ENCODE assay signal across 19 cellular contexts in the genomic region with DNA sequence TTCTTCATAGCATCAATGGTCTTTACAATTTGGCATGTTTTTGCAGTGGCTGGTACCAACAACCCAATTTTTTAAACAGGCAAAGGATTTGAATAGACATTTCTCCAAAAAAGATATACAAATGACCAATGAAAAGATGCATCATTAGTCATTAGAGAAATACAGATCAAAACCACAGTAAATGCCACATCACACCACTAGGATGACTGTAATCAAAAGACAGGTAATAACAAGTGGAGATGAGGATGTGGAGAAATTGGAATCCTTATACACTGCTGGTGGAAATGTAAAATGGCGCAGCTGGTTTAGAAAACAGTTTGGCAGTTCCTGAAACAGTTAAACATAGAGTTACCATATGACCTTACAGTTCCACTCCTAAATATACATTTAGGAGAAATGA.
"Had no signal": no experiment of that assay in that cellular context is flagged by ENCODE, and none has a peak within 500 bp of the region (broad histone marks: within the 10 kb centered on the region; RNA-seq: fewer than 3 reads in every experiment).

No MANE protein-coding gene starts in this region.

- H3K9me3 Mint-ChIP-seq: activated B cell treated with CpG ODN at 0.5 μM for 24 hours; activated CD4-positive, alpha-beta memory T cell treated with anti-CD3 and anti-CD28 coated beads for 36 hours; dendritic cell treated with granulocyte-macrophage colony-stimulating factor and Interleukin-4, amounts not matched to agents 40 ng/mL and 50 ng/mL, for 4 days; naive thymus-derived CD8-positive, alpha-beta T cell; stimulated activated naive CD8-positive, alpha-beta T cell treated with anti-CD3 and anti-CD28 coated beads, Interleukin-15, Interleukin-2, amounts not matched to agents 100 ng/mL and 50 ng/mL, for 24 hours had no signal

- ATAC-seq: gastroesophageal sphincter; heart right ventricle; naive thymus-derived CD8-positive, alpha-beta T cell; pancreas; right lobe of liver had no signal

- H3K36me3 ChIP-seq: cardiac muscle cell, heart right ventricle, pancreas, right lobe of liver, uterus had no signal

- H3K9me3 ChIP-seq: gastroesophageal sphincter, pancreas, right lobe of liver, tibial nerve, uterus had no signal

- H3K27me3 Mint-ChIP-seq: activated B cell treated with CpG ODN at 0.5 μM for 24 hours; activated CD4-positive, alpha-beta memory T cell treated with anti-CD3 and anti-CD28 coated beads for 36 hours; activated naive CD8-positive, alpha-beta T cell; dendritic cell treated with granulocyte-macrophage colony-stimulating factor and Interleukin-4, amounts not matched to agents 40 ng/mL and 50 ng/mL, for 4 days; naive thymus-derived CD8-positive, alpha-beta T cell; stimulated activated naive CD8-positive, alpha-beta T cell treated with anti-CD3 and anti-CD28 coated beads, Interleukin-15, Interleukin-2, amounts not matched to agents 100 ng/mL and 50 ng/mL, for 24 hours had no signal

- H3K27me3 ChIP-seq: cardiac muscle cell, gastroesophageal sphincter, heart right ventricle, pancreas, right lobe of liver, tibial nerve, uterus had no signal

- H3K36me3 Mint-ChIP-seq: activated CD4-positive, alpha-beta memory T cell treated with anti-CD3 and anti-CD28 coated beads for 36 hours had no signal

- H3K4me1 ChIP-seq: pancreas, right lobe of liver, uterus had no signal

- H3K4me1 Mint-ChIP-seq: activated B cell treated with CpG ODN at 0.5 μM for 24 hours had no signal

- FAIRE-seq: pancreas, small intestine had no signal

- H3K4me3 ChIP-seq: cardiac muscle cell, gastroesophageal sphincter, heart right ventricle, pancreas, right lobe of liver, tibial nerve, uterus had no signal

- DNase-seq: activated B cell treated with CpG ODN at 0.5 μM for 24 hours; activated CD4-positive, alpha-beta memory T cell treated with anti-CD3 and anti-CD28 coated beads for 36 hours; activated CD4-positive, alpha-beta T cell treated with anti-CD3 and anti-CD28 coated beads for 4 hours; effector CD8-positive, alpha-beta T cell; heart right ventricle; mesendoderm; naive thymus-derived CD8-positive, alpha-beta T cell; pancreas; right lobe of liver; small intestine; stimulated activated CD4-positive, alpha-beta T cell treated with anti-CD3 and anti-CD28 coated beads, Interleukin-15, amount 100 ng/mL, for 24 hours; stimulated activated CD4-positive, alpha-beta T cell treated with anti-CD3 and anti-CD28 coated beads, Interleukin-2, amount 100 ng/mL, for 48 hours; uterus had no signal

- H3K27ac Mint-ChIP-seq: activated B cell treated with CpG ODN at 0.5 μM for 24 hours; activated CD4-positive, alpha-beta memory T cell treated with anti-CD3 and anti-CD28 coated beads for 36 hours; activated naive CD8-positive, alpha-beta T cell; dendritic cell treated with granulocyte-macrophage colony-stimulating factor and Interleukin-4, amounts not matched to agents 40 ng/mL and 50 ng/mL, for 4 days; naive thymus-derived CD8-positive, alpha-beta T cell; stimulated activated naive CD8-positive, alpha-beta T cell treated with anti-CD3 and anti-CD28 coated beads, Interleukin-15, Interleukin-2, amounts not matched to agents 100 ng/mL and 50 ng/mL, for 24 hours had no signal

- H3K27ac ChIP-seq: cardiac muscle cell, gastroesophageal sphincter, heart right ventricle, pancreas, right lobe of liver, tibial nerve, uterus had no signal

- H3K4me3 Mint-ChIP-seq: activated B cell treated with CpG ODN at 0.5 μM for 24 hours; activated CD4-positive, alpha-beta memory T cell treated with anti-CD3 and anti-CD28 coated beads for 36 hours; activated naive CD8-positive, alpha-beta T cell; dendritic cell treated with granulocyte-macrophage colony-stimulating factor and Interleukin-4, amounts not matched to agents 40 ng/mL and 50 ng/mL, for 4 days; naive thymus-derived CD8-positive, alpha-beta T cell; stimulated activated naive CD8-positive, alpha-beta T cell treated with anti-CD3 and anti-CD28 coated beads, Interleukin-15, Interleukin-2, amounts not matched to agents 100 ng/mL and 50 ng/mL, for 24 hours had no signal
